ENCODE assay signal across 2 cellular contexts in the genomic region with DNA sequence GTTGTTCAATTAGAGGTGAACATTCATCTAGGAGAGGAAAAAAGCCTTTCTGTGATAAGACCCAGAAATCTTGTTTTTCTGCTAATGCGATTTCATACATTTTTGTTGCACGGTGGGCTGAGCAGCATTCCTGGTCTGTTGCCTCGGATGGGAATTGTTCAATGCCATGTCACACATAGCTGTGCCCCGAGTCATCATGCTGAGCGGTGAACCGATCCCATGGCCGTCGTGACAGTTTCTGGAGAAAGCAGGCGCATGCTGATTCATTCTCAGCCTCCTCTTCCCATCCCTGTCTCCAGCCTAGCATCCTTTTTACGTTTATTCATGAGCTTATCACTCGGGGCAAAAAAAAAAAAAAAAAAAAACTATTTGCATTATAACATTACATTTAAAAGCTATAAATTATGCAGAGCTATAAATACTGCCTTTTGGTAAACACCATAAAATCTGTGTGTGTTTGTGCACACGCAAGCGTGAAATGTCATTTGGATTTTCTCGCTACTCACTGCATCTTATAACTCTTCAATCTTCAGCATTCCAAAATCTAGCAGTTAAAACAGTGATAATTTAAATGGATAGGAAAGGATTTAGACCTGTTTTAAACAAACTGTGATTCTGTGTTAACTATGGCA.
TF ChIP-seq lines count a peak whose summit lies in the region.

No MANE protein-coding gene starts in this region.

TF ChIP-seq in GM23338, 12 proteins besides CTCF, POLR2A, EP300 and RAD21 (continued from another document):
- TF ChIP-seq, protein P1, sequence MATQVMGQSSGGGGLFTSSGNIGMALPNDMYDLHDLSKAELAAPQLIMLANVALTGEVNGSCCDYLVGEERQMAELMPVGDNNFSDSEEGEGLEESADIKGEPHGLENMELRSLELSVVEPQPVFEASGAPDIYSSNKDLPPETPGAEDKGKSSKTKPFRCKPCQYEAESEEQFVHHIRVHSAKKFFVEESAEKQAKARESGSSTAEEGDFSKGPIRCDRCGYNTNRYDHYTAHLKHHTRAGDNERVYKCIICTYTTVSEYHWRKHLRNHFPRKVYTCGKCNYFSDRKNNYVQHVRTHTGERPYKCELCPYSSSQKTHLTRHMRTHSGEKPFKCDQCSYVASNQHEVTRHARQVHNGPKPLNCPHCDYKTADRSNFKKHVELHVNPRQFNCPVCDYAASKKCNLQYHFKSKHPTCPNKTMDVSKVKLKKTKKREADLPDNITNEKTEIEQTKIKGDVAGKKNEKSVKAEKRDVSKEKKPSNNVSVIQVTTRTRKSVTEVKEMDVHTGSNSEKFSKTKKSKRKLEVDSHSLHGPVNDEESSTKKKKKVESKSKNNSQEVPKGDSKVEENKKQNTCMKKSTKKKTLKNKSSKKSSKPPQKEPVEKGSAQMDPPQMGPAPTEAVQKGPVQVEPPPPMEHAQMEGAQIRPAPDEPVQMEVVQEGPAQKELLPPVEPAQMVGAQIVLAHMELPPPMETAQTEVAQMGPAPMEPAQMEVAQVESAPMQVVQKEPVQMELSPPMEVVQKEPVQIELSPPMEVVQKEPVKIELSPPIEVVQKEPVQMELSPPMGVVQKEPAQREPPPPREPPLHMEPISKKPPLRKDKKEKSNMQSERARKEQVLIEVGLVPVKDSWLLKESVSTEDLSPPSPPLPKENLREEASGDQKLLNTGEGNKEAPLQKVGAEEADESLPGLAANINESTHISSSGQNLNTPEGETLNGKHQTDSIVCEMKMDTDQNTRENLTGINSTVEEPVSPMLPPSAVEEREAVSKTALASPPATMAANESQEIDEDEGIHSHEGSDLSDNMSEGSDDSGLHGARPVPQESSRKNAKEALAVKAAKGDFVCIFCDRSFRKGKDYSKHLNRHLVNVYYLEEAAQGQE (IDR thresholded peaks at IDR 0.05; ENCODE audit: unreplicated experiment) = no peak
- TF ChIP-seq ZNF114 (CRISPR knock-in tag; IDR thresholded peaks at IDR 0.05) = no peak
- TF ChIP-seq EZH2 (IDR thresholded peaks at IDR 0.05; ENCODE audit: low read depth, unreplicated experiment) = no peak
- no peak for TF ChIP-seq STAT1 (IDR thresholded peaks at IDR 0.05; ENCODE audit: unreplicated experiment)
- TF ChIP-seq, protein P2, sequence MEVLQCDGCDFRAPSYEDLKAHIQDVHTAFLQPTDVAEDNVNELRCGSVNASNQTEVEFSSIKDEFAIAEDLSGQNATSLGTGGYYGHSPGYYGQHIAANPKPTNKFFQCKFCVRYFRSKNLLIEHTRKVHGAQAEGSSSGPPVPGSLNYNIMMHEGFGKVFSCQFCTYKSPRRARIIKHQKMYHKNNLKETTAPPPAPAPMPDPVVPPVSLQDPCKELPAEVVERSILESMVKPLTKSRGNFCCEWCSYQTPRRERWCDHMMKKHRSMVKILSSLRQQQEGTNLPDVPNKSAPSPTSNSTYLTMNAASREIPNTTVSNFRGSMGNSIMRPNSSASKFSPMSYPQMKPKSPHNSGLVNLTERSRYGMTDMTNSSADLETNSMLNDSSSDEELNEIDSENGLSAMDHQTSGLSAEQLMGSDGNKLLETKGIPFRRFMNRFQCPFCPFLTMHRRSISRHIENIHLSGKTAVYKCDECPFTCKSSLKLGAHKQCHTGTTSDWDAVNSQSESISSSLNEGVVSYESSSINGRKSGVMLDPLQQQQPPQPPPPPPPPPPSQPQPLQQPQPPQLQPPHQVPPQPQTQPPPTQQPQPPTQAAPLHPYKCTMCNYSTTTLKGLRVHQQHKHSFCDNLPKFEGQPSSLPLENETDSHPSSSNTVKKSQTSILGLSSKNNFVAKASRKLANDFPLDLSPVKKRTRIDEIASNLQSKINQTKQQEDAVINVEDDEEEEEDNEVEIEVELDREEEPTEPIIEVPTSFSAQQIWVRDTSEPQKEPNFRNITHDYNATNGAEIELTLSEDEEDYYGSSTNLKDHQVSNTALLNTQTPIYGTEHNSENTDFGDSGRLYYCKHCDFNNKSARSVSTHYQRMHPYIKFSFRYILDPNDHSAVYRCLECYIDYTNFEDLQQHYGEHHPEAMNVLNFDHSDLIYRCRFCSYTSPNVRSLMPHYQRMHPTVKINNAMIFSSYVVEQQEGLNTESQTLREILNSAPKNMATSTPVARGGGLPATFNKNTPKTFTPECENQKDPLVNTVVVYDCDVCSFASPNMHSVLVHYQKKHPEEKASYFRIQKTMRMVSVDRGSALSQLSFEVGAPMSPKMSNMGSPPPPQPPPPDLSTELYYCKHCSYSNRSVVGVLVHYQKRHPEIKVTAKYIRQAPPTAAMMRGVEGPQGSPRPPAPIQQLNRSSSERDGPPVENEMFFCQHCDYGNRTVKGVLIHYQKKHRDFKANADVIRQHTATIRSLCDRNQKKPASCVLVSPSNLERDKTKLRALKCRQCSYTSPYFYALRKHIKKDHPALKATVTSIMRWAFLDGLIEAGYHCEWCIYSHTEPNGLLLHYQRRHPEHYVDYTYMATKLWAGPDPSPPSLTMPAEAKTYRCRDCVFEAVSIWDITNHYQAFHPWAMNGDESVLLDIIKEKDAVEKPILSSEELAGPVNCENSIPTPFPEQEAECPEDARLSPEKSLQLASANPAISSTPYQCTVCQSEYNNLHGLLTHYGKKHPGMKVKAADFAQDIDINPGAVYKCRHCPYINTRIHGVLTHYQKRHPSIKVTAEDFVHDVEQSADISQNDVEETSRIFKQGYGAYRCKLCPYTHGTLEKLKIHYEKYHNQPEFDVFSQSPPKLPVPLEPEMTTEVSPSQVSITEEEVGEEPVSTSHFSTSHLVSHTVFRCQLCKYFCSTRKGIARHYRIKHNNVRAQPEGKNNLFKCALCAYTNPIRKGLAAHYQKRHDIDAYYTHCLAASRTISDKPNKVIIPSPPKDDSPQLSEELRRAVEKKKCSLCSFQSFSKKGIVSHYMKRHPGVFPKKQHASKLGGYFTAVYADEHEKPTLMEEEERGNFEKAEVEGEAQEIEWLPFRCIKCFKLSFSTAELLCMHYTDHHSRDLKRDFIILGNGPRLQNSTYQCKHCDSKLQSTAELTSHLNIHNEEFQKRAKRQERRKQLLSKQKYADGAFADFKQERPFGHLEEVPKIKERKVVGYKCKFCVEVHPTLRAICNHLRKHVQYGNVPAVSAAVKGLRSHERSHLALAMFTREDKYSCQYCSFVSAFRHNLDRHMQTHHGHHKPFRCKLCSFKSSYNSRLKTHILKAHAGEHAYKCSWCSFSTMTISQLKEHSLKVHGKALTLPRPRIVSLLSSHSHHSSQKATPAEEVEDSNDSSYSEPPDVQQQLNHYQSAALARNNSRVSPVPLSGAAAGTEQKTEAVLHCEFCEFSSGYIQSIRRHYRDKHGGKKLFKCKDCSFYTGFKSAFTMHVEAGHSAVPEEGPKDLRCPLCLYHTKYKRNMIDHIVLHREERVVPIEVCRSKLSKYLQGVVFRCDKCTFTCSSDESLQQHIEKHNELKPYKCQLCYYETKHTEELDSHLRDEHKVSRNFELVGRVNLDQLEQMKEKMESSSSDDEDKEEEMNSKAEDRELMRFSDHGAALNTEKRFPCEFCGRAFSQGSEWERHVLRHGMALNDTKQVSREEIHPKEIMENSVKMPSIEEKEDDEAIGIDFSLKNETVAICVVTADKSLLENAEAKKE (CRISPR knock-in tag; IDR thresholded peaks at IDR 0.05) = no peak
- no peak for TF ChIP-seq NANOG (IDR thresholded peaks at IDR 0.05; ENCODE audit: borderline replicate concordance)
- TF ChIP-seq, protein P3, sequence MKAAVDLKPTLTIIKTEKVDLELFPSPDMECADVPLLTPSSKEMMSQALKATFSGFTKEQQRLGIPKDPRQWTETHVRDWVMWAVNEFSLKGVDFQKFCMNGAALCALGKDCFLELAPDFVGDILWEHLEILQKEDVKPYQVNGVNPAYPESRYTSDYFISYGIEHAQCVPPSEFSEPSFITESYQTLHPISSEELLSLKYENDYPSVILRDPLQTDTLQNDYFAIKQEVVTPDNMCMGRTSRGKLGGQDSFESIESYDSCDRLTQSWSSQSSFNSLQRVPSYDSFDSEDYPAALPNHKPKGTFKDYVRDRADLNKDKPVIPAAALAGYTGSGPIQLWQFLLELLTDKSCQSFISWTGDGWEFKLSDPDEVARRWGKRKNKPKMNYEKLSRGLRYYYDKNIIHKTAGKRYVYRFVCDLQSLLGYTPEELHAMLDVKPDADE (IDR thresholded peaks at IDR 0.05) = no peak
- no peak for TF ChIP-seq JUNB (IDR thresholded peaks at IDR 0.05; ENCODE audit: unreplicated experiment)
- no peak for TF ChIP-seq CREB1 (CRISPR knock-in tag; IDR thresholded peaks at IDR 0.05; ENCODE audit: low read depth)

TF ChIP-seq in endothelial cell of umbilical vein, 7 proteins besides CTCF, POLR2A, EP300 and RAD21 (continued from another document):
- TF ChIP-seq, protein P4, sequence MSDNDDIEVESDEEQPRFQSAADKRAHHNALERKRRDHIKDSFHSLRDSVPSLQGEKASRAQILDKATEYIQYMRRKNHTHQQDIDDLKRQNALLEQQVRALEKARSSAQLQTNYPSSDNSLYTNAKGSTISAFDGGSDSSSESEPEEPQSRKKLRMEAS (IDR thresholded peaks at IDR 0.05; ENCODE audit: insufficient read depth, insufficient read length) = no peak
- peak; percentile 53 for TF ChIP-seq FOS (IDR thresholded peaks at IDR 0.05; ENCODE audit: borderline replicate concordance, insufficient read depth, low read length)
- peak; percentile 38 for TF ChIP-seq JUN (IDR thresholded peaks at IDR 0.05; ENCODE audit: borderline replicate concordance, insufficient read depth, insufficient read length, low read depth)
- no peak for TF ChIP-seq POLR2AphosphoS5 (IDR thresholded peaks at IDR 0.05; ENCODE audit: insufficient read depth, low read depth, low read length)
- no peak for TF ChIP-seq EZH2 (IDR thresholded peaks at IDR 0.05; ENCODE audit: borderline replicate concordance, low read depth, low read length, severe bottlenecking)
